17 cellular contexts compared by ENCODE assay signal in the genomic region with DNA sequence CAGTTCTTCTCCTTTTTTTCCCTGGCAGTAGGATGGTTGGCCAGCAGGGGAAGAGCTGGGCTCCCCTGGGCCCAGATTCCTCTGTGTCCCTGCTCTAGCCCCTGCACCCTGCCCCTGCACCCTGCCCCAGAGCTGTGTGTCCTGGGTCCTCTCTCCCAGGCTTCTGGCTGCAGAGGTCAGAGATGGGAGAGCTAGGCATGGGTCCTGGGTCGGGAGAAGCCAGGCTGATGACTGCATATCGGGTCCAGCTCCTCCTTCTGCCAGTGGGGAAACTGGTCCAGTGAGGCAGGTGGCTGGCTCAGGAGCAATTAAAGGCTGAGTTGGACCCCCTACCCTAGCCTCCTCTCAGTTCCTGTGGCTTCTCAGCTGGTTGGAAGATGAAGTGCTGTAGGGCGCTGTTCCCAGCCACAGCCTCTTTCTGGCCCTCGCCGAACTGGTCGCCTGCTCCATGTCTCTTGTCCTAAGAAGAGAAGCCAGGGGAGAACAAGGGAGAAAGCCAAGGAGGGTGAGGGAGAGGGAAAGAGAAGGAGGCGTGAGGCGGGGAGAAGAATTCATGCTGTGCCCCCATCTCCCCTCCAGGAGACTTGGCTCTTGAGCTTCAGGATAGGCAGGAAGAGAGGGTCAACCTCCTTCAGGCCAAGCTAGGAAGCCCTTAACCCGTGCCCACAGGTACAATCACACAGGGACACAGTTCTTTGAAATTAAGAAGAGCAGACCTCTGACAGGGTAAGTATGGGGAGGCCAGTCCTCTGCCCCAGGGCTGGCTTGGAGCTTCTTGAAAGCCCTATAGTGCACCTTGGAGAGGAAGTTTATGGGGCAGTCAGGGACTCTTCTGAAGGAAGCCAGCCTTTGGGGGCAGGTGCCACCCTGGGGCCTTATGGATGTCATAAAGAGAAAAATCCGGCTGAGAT. TPM values are rescaled to one million over a fixed set of nuclear protein-coding genes. Genes with fewer than 3 reads are reported as not detected.
DNase-seq lines count a peak whose midpoint lies in the region; ATAC-seq, FAIRE-seq and TF ChIP-seq lines count a peak whose summit lies in the region.
"Had no signal": no experiment of that assay in that cellular context is flagged by ENCODE, and none has a peak within 500 bp of the region (broad histone marks: within the 10 kb centered on the region; RNA-seq: fewer than 3 reads in every experiment).

No MANE protein-coding gene starts in this region.

- H4K91ac ChIP-seq in mesenchymal stem cell (ENCODE audit: low read length): peak overlapping the region; percentile 11

- DNase-seq in cardiac septum (ENCODE audit: low spot score) (peak; percentile 54), left ventricle myocardium superior (no peak), mesenchymal stem cell (no peak), upper lobe of right lung (peak; percentile 43), GM12891 (ENCODE audit: insufficient read length, low spot score) (no peak), SK-N-SH (no peak)
- DNase-seq: effector CD4-positive, alpha-beta T cell; IMR-90; naive B cell; NCI-H2081; NCI-H82; stomach; SW 1271 had no signal

- peaks cover 62% of the 10 kb centered on the region for H3K36me3 Mint-ChIP-seq in dendritic cell treated with granulocyte-macrophage colony-stimulating factor and Interleukin-4, amounts not matched to agents 40 ng/mL and 50 ng/mL, for 4 days (ENCODE audit: low read depth)
- H3K36me3 Mint-ChIP-seq: activated naive CD4-positive, alpha-beta T cell treated with anti-CD3 and anti-CD28 coated beads, Interleukin-2, amount 50 U/mL, for 24 hours; naive B cell had no signal

- H3K9me3 Mint-ChIP-seq in dendritic cell treated with granulocyte-macrophage colony-stimulating factor and Interleukin-4, amounts not matched to agents 40 ng/mL and 50 ng/mL, for 4 days: no peaks in the 10 kb centered on the region
- H3K9me3 Mint-ChIP-seq: activated naive CD4-positive, alpha-beta T cell treated with anti-CD3 and anti-CD28 coated beads, Interleukin-2, amount 50 U/mL, for 24 hours; naive B cell had no signal

- TF ChIP-seq CTCF in upper lobe of right lung (IDR thresholded peaks at IDR 0.05) (no peak), SK-N-SH (IDR thresholded peaks at IDR 0.05) (no peak)

- H4K20me1 ChIP-seq in SK-N-SH (ENCODE audit: insufficient read depth): no peaks in the 10 kb centered on the region

- no peaks in the 10 kb centered on the region for H3K27me3 Mint-ChIP-seq in dendritic cell treated with granulocyte-macrophage colony-stimulating factor and Interleukin-4, amounts not matched to agents 40 ng/mL and 50 ng/mL, for 4 days
- H3K27me3 Mint-ChIP-seq: activated naive CD4-positive, alpha-beta T cell treated with anti-CD3 and anti-CD28 coated beads, Interleukin-2, amount 50 U/mL, for 24 hours; progenitor cell of endocrine pancreas had no signal

- no peaks in the 10 kb centered on the region for H3K79me1 ChIP-seq in mesenchymal stem cell (replicated peaks; ENCODE audit: low read length, poor library complexity, severe bottlenecking)

- POLR2A ChIA-PET in SK-N-SH (lab: Yijun Ruan, JAX): no interaction called here

- ATAC-seq in left ventricle myocardium superior (no peak), upper lobe of right lung (no peak), GM21786 (IDR thresholded peaks at IDR 0.05; ENCODE audit: unreplicated experiment) (no peak)

- FAIRE-seq in GM12891 (lab: Jason Lieb, UNC): no peak

- intact Hi-C loops in cardiac septum (cut with DNase I) (no loop called here), left ventricle myocardium superior (cut with micrococcal nuclease) (no loop called here), upper lobe of right lung (cut with DNase I) (no loop called here)
- intact Hi-C loops in dendritic cell treated with granulocyte-macrophage colony-stimulating factor and Interleukin-4, amounts not matched to agents 40 ng/mL and 50 ng/mL, for 4 days (cut with micrococcal nuclease): no loop called here

- no peak overlapping the region for H2AK5ac ChIP-seq in mesenchymal stem cell (ENCODE audit: low read length, severe bottlenecking)

- no peaks in the 10 kb centered on the region for H3K9me2 ChIP-seq in SK-N-SH

- H3K4me3 ChIP-seq in mesenchymal stem cell (ENCODE audit: insufficient read depth in 1 of 2, low read depth in 1 of 2, low read length in 2 of 2) (no peak overlapping the region), upper lobe of right lung (no peak overlapping the region), SK-N-SH (ENCODE audit: low read depth in 2 of 2, low read length in 1 of 2) (no peak overlapping the region)
- H3K4me3 ChIP-seq: stomach had no signal

- no peak overlapping the region for H4K8ac ChIP-seq in mesenchymal stem cell (ENCODE audit: low read length)

- H3K9me3 ChIP-seq in mesenchymal stem cell (ENCODE audit: control insufficient read depth, low read length): no peaks in the 10 kb centered on the region
- H3K9me3 ChIP-seq in upper lobe of right lung: no peaks in the 10 kb centered on the region
- H3K9me3 ChIP-seq in SK-N-SH: no peaks in the 10 kb centered on the region
- H3K9me3 ChIP-seq: stomach had no signal

- H3K23ac ChIP-seq in mesenchymal stem cell (ENCODE audit: low read length in 2 of 2): no peak overlapping the region

- H3K27ac Mint-ChIP-seq in dendritic cell treated with granulocyte-macrophage colony-stimulating factor and Interleukin-4, amounts not matched to agents 40 ng/mL and 50 ng/mL, for 4 days: peak overlapping the region; percentile 77
- H3K27ac Mint-ChIP-seq: activated naive CD4-positive, alpha-beta T cell treated with anti-CD3 and anti-CD28 coated beads, Interleukin-2, amount 50 U/mL, for 24 hours; progenitor cell of endocrine pancreas had no signal

- peaks cover 28% of the 10 kb centered on the region for H3K4me1 ChIP-seq in mesenchymal stem cell (ENCODE audit: control insufficient read depth, insufficient read depth, low read depth, low read length)
- peaks cover 35% of the 10 kb centered on the region for H3K4me1 ChIP-seq in upper lobe of right lung
- peaks cover 14 to 41% of the 10 kb centered on the region in 2 experiments for H3K4me1 ChIP-seq in SK-N-SH (ENCODE audit: control insufficient read depth in 1 of 2, insufficient read depth in 2 of 2, low read depth in 1 of 2, low read length in 1 of 2)

- H3K4me1 Mint-ChIP-seq in dendritic cell treated with granulocyte-macrophage colony-stimulating factor and Interleukin-4, amounts not matched to agents 40 ng/mL and 50 ng/mL, for 4 days (ENCODE audit: low read depth): peaks cover 96% of the 10 kb centered on the region

- H2BK12ac ChIP-seq in mesenchymal stem cell (ENCODE audit: low read length in 2 of 2): peak overlapping the region in 1 of 2 experiments; percentile 38

- no peak for TF ChIP-seq EP300 in SK-N-SH (IDR thresholded peaks at IDR 0.05; ENCODE audit: borderline replicate concordance in 1 of 2, low read depth in 1 of 2, low read length in 1 of 2)

- no peaks in the 10 kb centered on the region for H3F3A ChIP-seq in SK-N-SH (replicated peaks; ENCODE audit: insufficient read depth)

- no peak overlapping the region for H3K4me3 Mint-ChIP-seq in dendritic cell treated with granulocyte-macrophage colony-stimulating factor and Interleukin-4, amounts not matched to agents 40 ng/mL and 50 ng/mL, for 4 days
- H3K4me3 Mint-ChIP-seq: activated naive CD4-positive, alpha-beta T cell treated with anti-CD3 and anti-CD28 coated beads, Interleukin-2, amount 50 U/mL, for 24 hours had no signal

- H3K36me3 ChIP-seq in mesenchymal stem cell (ENCODE audit: control insufficient read depth in 1 of 2, insufficient read depth in 2 of 2, low read depth in 1 of 2, low read length in 2 of 2) (peaks cover 0 to 9% of the 10 kb centered on the region in 2 experiments), upper lobe of right lung (no peaks in the 10 kb centered on the region), SK-N-SH (replicated peaks in 1 of 2; ENCODE audit: control insufficient read depth in 1 of 2, insufficient read depth in 2 of 2, low read length in 1 of 2) (no peaks in the 10 kb centered on the region)

- H3K27ac ChIP-seq in mesenchymal stem cell (ENCODE audit: low read length, poor library complexity, severe bottlenecking): no peak overlapping the region
- no peak overlapping the region for H3K27ac ChIP-seq in upper lobe of right lung
- H3K27ac ChIP-seq in SK-N-SH (ENCODE audit: low read depth in 2 of 2, low read length in 1 of 2): no peak overlapping the region

- TF ChIP-seq POLR2A in GM12891 (IDR thresholded peaks at IDR 0.05; ENCODE audit: low read depth, low read length): no peak

- H3K4me2 ChIP-seq in mesenchymal stem cell (ENCODE audit: low read length, poor library complexity, severe bottlenecking): no peak overlapping the region
- H3K4me2 ChIP-seq in SK-N-SH: no peak overlapping the region

- CTCF ChIA-PET in SK-N-SH (lab: Yijun Ruan, JAX): interaction anchor here (0.9 to 5.7 kb wide), 4 partner anchors 10 to 298 kb away, joined by 3 to 23 read pairs (median 16); no protein-coding TSS in a partner anchor

- H3K14ac ChIP-seq in mesenchymal stem cell (ENCODE audit: low read length in 2 of 2): no peak overlapping the region

- H3K18ac ChIP-seq in mesenchymal stem cell (ENCODE audit: low read depth in 1 of 2, low read length in 2 of 2): no peak overlapping the region

- no peak overlapping the region for H2BK5ac ChIP-seq in mesenchymal stem cell (ENCODE audit: low read depth, low read length, poor library complexity, severe bottlenecking)

- H2BK120ac ChIP-seq in mesenchymal stem cell (ENCODE audit: low read depth, low read length): no peak overlapping the region

- H3K79me2 ChIP-seq in SK-N-SH (ENCODE audit: insufficient read depth): no peaks in the 10 kb centered on the region

- TF ChIP-seq RAD21 in SK-N-SH (IDR thresholded peaks at IDR 0.05; ENCODE audit: low read length): no peak

- H3K9ac ChIP-seq in mesenchymal stem cell (ENCODE audit: low read length): no peak overlapping the region
- no peak overlapping the region for H3K9ac ChIP-seq in SK-N-SH

- no peak overlapping the region for H2BK15ac ChIP-seq in mesenchymal stem cell (ENCODE audit: low read depth, poor library complexity, severe bottlenecking)

- H2AFZ ChIP-seq in mesenchymal stem cell (ENCODE audit: low read depth, low read length): no peak overlapping the region
- no peak overlapping the region for H2AFZ ChIP-seq in SK-N-SH (ENCODE audit: low read depth)

- H3K4ac ChIP-seq in mesenchymal stem cell (ENCODE audit: low read depth in 1 of 2, low read length in 2 of 2): peak overlapping the region in 1 of 2 experiments; percentile 39

- WGBS in mesenchymal stem cell: 97% methylated on average over 10 of the region's 10 CpGs
- 80% methylated on average over 8 of the region's 10 CpGs for WGBS in SK-N-SH (ENCODE audit: low lambda C conversion rate)

- H3K27me3 ChIP-seq in mesenchymal stem cell (ENCODE audit: control insufficient read depth in 1 of 2, insufficient read depth in 1 of 2, low read length in 2 of 2) (no peaks in the 10 kb centered on the region), upper lobe of right lung (no peaks in the 10 kb centered on the region), SK-N-SH (ENCODE audit: insufficient read depth) (no peaks in the 10 kb centered on the region)
- H3K27me3 ChIP-seq: stomach had no signal

RNA-seq across cellular contexts. Expression of gene VASH1, which starts 9.5 kb away (rescaled TPM):
- 16.4 TPM for total RNA-seq in cardiac septum
- total RNA-seq in left ventricle myocardium superior: 14.0 TPM
- 22.2 TPM for polyA plus RNA-seq in mesenchymal stem cell (2013, experiment 1 of 2)
- 21.4 TPM for polyA plus RNA-seq in mesenchymal stem cell (2013, experiment 2 of 2)
- 37.1 TPM for total RNA-seq in upper lobe of right lung
- polyA plus RNA-seq in GM12891 (2012; ENCODE audit: low read depth, missing spikeins): 2.6 TPM
- polyA plus RNA-seq in SK-N-SH (2012; rRNA removed): 4.8 and 4.9 TPM in 2 replicates
- polyA plus RNA-seq in SK-N-SH (2012; cell fraction: cytosol; rRNA removed): 2.1 and 2.8 TPM in 2 replicates
- polyA plus RNA-seq in SK-N-SH (2012; cell fraction: nucleus; rRNA removed): 18.6 and 33.7 TPM in 2 replicates

RNA-seq across cellular contexts. Expression of gene ANGEL1, which starts 41.9 kb away (rescaled TPM):
- total RNA-seq in cardiac septum: 12.4 TPM
- total RNA-seq in left ventricle myocardium superior: 11.2 TPM
- 6.7 TPM for polyA plus RNA-seq in mesenchymal stem cell (2013, experiment 1 of 2)
- 6.5 TPM for polyA plus RNA-seq in mesenchymal stem cell (2013, experiment 2 of 2)
- total RNA-seq in upper lobe of right lung: 24.1 TPM
- 7.7 TPM for polyA plus RNA-seq in GM12891 (2012; ENCODE audit: low read depth, missing spikeins)
- 14.1 and 20.7 TPM in 2 replicates for polyA plus RNA-seq in SK-N-SH (2012; rRNA removed)
- polyA plus RNA-seq in SK-N-SH (2012; cell fraction: cytosol; rRNA removed): 7.5 and 9.8 TPM in 2 replicates
- 48.0 and 56.1 TPM in 2 replicates for polyA plus RNA-seq in SK-N-SH (2012; cell fraction: nucleus; rRNA removed)

RNA-seq across cellular contexts. Expression of gene LRRC74A, which starts 55.4 kb away (rescaled TPM):
- total RNA-seq in cardiac septum (not detected), left ventricle myocardium superior (not detected), upper lobe of right lung (not detected)
- not detected for polyA plus RNA-seq in mesenchymal stem cell (2013, experiment 1 of 2)
- polyA plus RNA-seq in mesenchymal stem cell (2013, experiment 2 of 2): not detected
- not detected for polyA plus RNA-seq in GM12891 (2012; ENCODE audit: low read depth, missing spikeins)
- polyA plus RNA-seq in SK-N-SH (2012; rRNA removed): not detected in 2 replicates
- not detected in 2 replicates for polyA plus RNA-seq in SK-N-SH (2012; cell fraction: cytosol; rRNA removed)
- not detected in 2 replicates for polyA plus RNA-seq in SK-N-SH (2012; cell fraction: nucleus; rRNA removed)
- total RNA-seq: IMR-90, progenitor cell of endocrine pancreas, stomach had no signal
- polyA plus RNA-seq: IMR-90, stomach had no signal

Comparison
In these comparisons a context has a peak if more than half of its experiments do, and no peak if none do; other contexts are left out.
1. DNase-seq: peak in cardiac septum (single experiment) and upper lobe of right lung (single experiment); none in left ventricle myocardium superior (single experiment), mesenchymal stem cell (single experiment), GM12891 (single experiment) and SK-N-SH (single experiment).